In genomic region chr2:174595904-174596397, GRCh38 we compare ENCODE assay signal across 10 cellular contexts. TPM values are rescaled to one million over a fixed set of nuclear protein-coding genes. Genes with fewer than 3 reads are reported as not detected.
DNase-seq lines count a peak whose midpoint lies in the region; ATAC-seq and TF ChIP-seq lines count a peak whose summit lies in the region.
"Had no signal": no experiment of that assay in that cellular context is flagged by ENCODE, and none has a peak within 500 bp of the region (broad histone marks: within the 10 kb centered on the region; RNA-seq: fewer than 3 reads in every experiment).

No MANE protein-coding gene starts in this region.

- no peaks in the 10 kb centered on the region for H3K9me3 ChIP-seq in muscle layer of colon (ENCODE audit: low read length)
- H3K9me3 ChIP-seq: Caco-2 had no signal

- H3K27ac Mint-ChIP-seq in stimulated activated naive CD8-positive, alpha-beta T cell treated with anti-CD3 and anti-CD28 coated beads, Interleukin-15, Interleukin-2, amounts not matched to agents 100 ng/mL and 50 ng/mL, for 24 hours = peak overlapping the region; percentile 99
- H3K27ac Mint-ChIP-seq in activated naive CD4-positive, alpha-beta T cell treated with anti-CD3 and anti-CD28 coated beads, Interleukin-2, amount 50 U/mL, for 72 hours = peak overlapping the region; percentile 95 to 96

- H3K9me3 Mint-ChIP-seq in stimulated activated naive CD8-positive, alpha-beta T cell treated with anti-CD3 and anti-CD28 coated beads, Interleukin-15, Interleukin-2, amounts not matched to agents 100 ng/mL and 50 ng/mL, for 24 hours = peaks cover 3% of the 10 kb centered on the region
- peaks cover 3 to 4% of the 10 kb centered on the region in 2 donors for H3K9me3 Mint-ChIP-seq in activated naive CD4-positive, alpha-beta T cell treated with anti-CD3 and anti-CD28 coated beads, Interleukin-2, amount 50 U/mL, for 72 hours

- H3K4me1 ChIP-seq in muscle layer of colon (ENCODE audit: insufficient read depth, low read length) = peaks cover 66% of the 10 kb centered on the region

- no peak overlapping the region for H3K4me3 ChIP-seq in muscle layer of colon (ENCODE audit: low read depth in 1 of 2, low read length in 2 of 2)

- no peaks in the 10 kb centered on the region for H3K27me3 ChIP-seq in muscle layer of colon (ENCODE audit: control insufficient read depth in 1 of 2, insufficient read depth in 2 of 2, low read length in 2 of 2)

- POLR2A ChIA-PET in RWPE1 (lab: Yijun Ruan, JAX; ENCODE audit: low non-redundant PET) = no interaction called here

- no peak overlapping the region for H3K27ac ChIP-seq in muscle layer of colon (ENCODE audit: low read depth, low read length)
- H3K27ac ChIP-seq in RWPE1 = no peak overlapping the region

- no peak for TF ChIP-seq CTCF in RWPE1 (conservative IDR thresholded peaks at IDR 0.05; ENCODE audit: low read depth)

- H3K4me1 Mint-ChIP-seq in stimulated activated naive CD8-positive, alpha-beta T cell treated with anti-CD3 and anti-CD28 coated beads, Interleukin-15, Interleukin-2, amounts not matched to agents 100 ng/mL and 50 ng/mL, for 24 hours (ENCODE audit: low read depth) = peaks cover 85% of the 10 kb centered on the region

- H3K4me3 Mint-ChIP-seq in stimulated activated naive CD8-positive, alpha-beta T cell treated with anti-CD3 and anti-CD28 coated beads, Interleukin-15, Interleukin-2, amounts not matched to agents 100 ng/mL and 50 ng/mL, for 24 hours = peak overlapping the region; percentile 93

- no peak for DNase-seq in stimulated activated naive CD8-positive, alpha-beta T cell treated with anti-CD3 and anti-CD28 coated beads, Interleukin-15, Interleukin-2, amounts not matched to agents 100 U/mL and 50 U/mL, for 24 hours
- no peak for DNase-seq in activated naive CD4-positive, alpha-beta T cell treated with anti-CD3 and anti-CD28 coated beads, Interleukin-2, amount 50 U/mL, for 72 hours (ENCODE audit: low spot score in 2 of 2)
- no peak for DNase-seq in AG08396 (ENCODE audit: low spot score)
- no peak for DNase-seq in DMS153 (lab: John Stamatoyannopoulos, UW)
- DNase-seq in RWPE1 (ENCODE audit: low spot score) = no peak
- DNase-seq in HCEC 1CT = no peak
- DNase-seq: Caco-2, NCI-H1092 had no signal

- no peak for ATAC-seq in stimulated activated naive CD8-positive, alpha-beta T cell treated with anti-CD3 and anti-CD28 coated beads, Interleukin-15, Interleukin-2, amounts not matched to agents 100 U/mL and 50 U/mL, for 24 hours
- ATAC-seq in activated naive CD4-positive, alpha-beta T cell treated with anti-CD3 and anti-CD28 coated beads, Interleukin-2, amount 50 U/mL, for 72 hours = peak; percentile 67

- no peaks in the 10 kb centered on the region for H3K36me3 ChIP-seq in muscle layer of colon (ENCODE audit: insufficient read depth, low read length)

- H3K9ac ChIP-seq in muscle layer of colon (ENCODE audit: low read length) = peak overlapping the region; percentile 2

- H3K27me3 Mint-ChIP-seq in stimulated activated naive CD8-positive, alpha-beta T cell treated with anti-CD3 and anti-CD28 coated beads, Interleukin-15, Interleukin-2, amounts not matched to agents 100 ng/mL and 50 ng/mL, for 24 hours = no peaks in the 10 kb centered on the region

- peaks cover 69% of the 10 kb centered on the region for H3K36me3 Mint-ChIP-seq in stimulated activated naive CD8-positive, alpha-beta T cell treated with anti-CD3 and anti-CD28 coated beads, Interleukin-15, Interleukin-2, amounts not matched to agents 100 ng/mL and 50 ng/mL, for 24 hours (ENCODE audit: low read depth)
- peaks cover 25 to 43% of the 10 kb centered on the region in 2 donors for H3K36me3 Mint-ChIP-seq in activated naive CD4-positive, alpha-beta T cell treated with anti-CD3 and anti-CD28 coated beads, Interleukin-2, amount 50 U/mL, for 72 hours

- CTCF ChIA-PET in RWPE1 (lab: Yijun Ruan, JAX) = interaction anchor here (0.7 kb wide), 1 partner anchor 8 kb away, joined by 3 read pairs; no protein-coding TSS in a partner anchor

RNA-seq across cellular contexts. Expression of gene WIPF1, which starts 1.7 kb away (rescaled TPM):
- 100 to 1,000 TPM; 138 to 262 TPM for total RNA-seq in activated naive CD4-positive, alpha-beta T cell treated with anti-CD3 and anti-CD28 coated beads, Interleukin-2, amount 50 U/mL, for 72 hours
